Comparison of ENCODE assay signal across 1 cellular context in the genomic region with DNA sequence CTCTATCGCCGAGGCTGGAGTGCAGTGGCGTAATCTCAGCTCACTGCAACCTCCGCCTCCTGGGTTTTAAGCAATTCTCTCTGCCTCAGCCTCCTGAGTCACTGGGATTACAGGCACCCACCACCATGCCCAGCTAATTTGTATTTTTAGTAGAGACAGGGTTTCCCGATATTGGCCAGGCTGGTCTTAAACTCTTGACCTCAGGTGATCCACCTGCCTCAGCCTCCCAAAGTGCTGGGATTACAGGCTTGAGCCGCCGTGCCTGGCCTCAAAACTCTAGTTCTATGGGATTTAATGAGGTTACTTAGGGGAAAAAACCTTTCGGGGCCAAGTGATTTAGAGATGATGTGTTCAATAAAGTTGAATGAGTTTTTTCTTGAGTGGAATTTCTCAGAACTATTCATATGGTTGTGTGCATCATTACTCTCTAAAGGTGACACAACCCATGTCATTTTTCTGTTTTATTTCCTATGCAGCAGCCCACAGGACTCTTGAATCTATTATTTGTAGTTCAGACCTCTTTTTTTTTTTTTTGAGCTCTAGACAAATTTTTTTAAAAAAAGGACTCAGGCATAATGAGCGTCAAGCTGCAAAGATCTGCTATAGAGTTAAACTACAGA. TPM values are rescaled to one million over a fixed set of nuclear protein-coding genes. Genes with fewer than 3 reads are reported as not detected.
"Had no signal": no experiment of that assay in that cellular context is flagged by ENCODE, and none has a peak within 500 bp of the region (broad histone marks: within the 10 kb centered on the region; RNA-seq: fewer than 3 reads in every experiment).

No MANE protein-coding gene starts in this region.

RNA-seq across cellular contexts. Expression of gene EGF, which starts 36.5 kb away (rescaled TPM):
- total RNA-seq: right lobe of liver had no signal
